In the genomic region with DNA sequence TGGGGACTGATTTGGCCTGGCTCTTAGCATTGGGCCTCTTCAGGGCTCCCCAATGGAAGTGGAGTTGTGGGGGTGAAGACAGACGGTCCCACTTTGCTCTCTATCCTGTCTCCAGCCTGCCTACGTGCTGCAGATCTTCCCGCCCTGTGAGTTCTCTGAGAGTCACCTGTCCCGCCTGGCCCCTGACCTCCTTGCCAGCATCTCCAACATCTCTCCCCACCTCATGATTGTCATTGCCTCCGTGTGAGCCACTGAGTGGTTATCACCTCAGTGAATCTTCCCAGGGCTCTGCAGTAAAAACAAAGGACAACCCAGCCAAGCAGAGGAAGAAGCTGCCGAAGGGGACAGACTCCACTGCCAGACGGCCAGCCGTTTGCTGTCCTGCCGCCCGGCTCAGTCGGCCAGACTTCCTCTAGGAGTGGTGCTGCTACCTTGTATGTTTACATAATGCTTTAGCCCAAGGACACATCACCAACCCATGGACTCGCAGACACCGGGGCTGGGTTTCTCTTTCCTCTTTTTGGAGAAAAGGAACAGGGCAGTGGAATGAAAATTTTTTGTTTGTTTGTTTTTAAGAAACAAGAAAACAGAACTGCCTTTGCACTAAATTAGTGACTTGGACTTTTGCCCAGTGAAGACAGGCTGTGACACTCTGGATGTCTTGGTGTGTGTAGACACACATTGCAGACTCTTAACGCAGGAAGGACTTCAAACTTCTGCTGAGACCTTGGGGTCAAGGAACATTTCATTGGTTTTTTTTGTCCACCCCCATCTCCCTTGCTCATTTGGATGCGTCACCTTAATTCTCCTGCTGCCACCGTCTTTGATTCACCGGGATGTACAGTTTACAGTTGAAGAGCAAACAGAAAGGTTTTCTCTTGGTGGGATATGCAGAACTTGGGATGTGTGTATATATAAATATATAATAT, we compare ENCODE assay signal across 9 cellular contexts. TPM values are rescaled to one million over a fixed set of nuclear protein-coding genes. Genes with fewer than 3 reads are reported as not detected.
DNase-seq lines count a peak whose midpoint lies in the region; ATAC-seq and TF ChIP-seq lines count a peak whose summit lies in the region.
"Had no signal": no experiment of that assay in that cellular context is flagged by ENCODE, and none has a peak within 500 bp of the region (broad histone marks: within the 10 kb centered on the region; RNA-seq: fewer than 3 reads in every experiment).

No MANE protein-coding gene starts in this region.

- ATAC-seq in left lung = peak; percentile 72
- ATAC-seq in GM18868 (IDR thresholded peaks at IDR 0.05; ENCODE audit: unreplicated experiment) = no peak
- no peak for ATAC-seq in GM18873 (IDR thresholded peaks at IDR 0.05; ENCODE audit: low FRiP score, unreplicated experiment)
- ATAC-seq in GM21528 (IDR thresholded peaks at IDR 0.05; ENCODE audit: low FRiP score, unreplicated experiment) = no peak

- TF ChIP-seq CTCF in brain (conservative IDR thresholded peaks at IDR 0.05) = no peak
- no peak for TF ChIP-seq CTCF in left lung (IDR thresholded peaks at IDR 0.05)
- TF ChIP-seq CTCF in transverse colon (IDR thresholded peaks at IDR 0.05) = no peak

- H3K4me3 ChIP-seq in left lung = no peak overlapping the region
- H3K4me3 ChIP-seq in transverse colon = no peak overlapping the region
- H3K4me3 ChIP-seq: BLaER1 treated with 17β-estradiol and CSF1 and Interleukin-3, amounts not matched to agents 10 nM and 100 nM had no signal

- no peak overlapping the region for H3K4me3 Mint-ChIP-seq in brain

- H3K27me3 ChIP-seq in left lung (no peaks in the 10 kb centered on the region), transverse colon (no peaks in the 10 kb centered on the region)
- H3K27me3 ChIP-seq: BLaER1 treated with 17β-estradiol and CSF1 and Interleukin-3, amounts not matched to agents 10 nM and 100 nM had no signal

- H3K4me1 Mint-ChIP-seq in brain = no peaks in the 10 kb centered on the region

- H3K9me3 ChIP-seq in left lung (no peaks in the 10 kb centered on the region), transverse colon (no peaks in the 10 kb centered on the region)
- H3K9me3 ChIP-seq: BLaER1 treated with 17β-estradiol and CSF1 and Interleukin-3, amounts not matched to agents 10 nM and 100 nM had no signal

- H3K36me3 ChIP-seq in left lung = peaks cover 0 to 100% of the 10 kb centered on the region in 2 donors
- peaks cover 0 to 47% (median 18%) of the 10 kb centered on the region in 4 donors for H3K36me3 ChIP-seq in transverse colon

- H3K27me3 Mint-ChIP-seq in brain = no peaks in the 10 kb centered on the region

- TF ChIP-seq EP300 in transverse colon (IDR thresholded peaks at IDR 0.05; ENCODE audit: low read depth) = no peak

- peak; percentile 22 to 25 for DNase-seq in activated T-cell treated with anti-CD3 and anti-CD28 coated beads, Interleukin-2, amount 50 U/mL, for 48 hours
- DNase-seq in activated T-cell treated with anti-CD3 and anti-CD28 coated beads for 4 hours = no peak
- DNase-seq in left lung = no peak
- peak; percentile 48 for DNase-seq in transverse colon

- no peak for TF ChIP-seq POLR2A in transverse colon (IDR thresholded peaks at IDR 0.05)

- peak overlapping the region; percentile 26 to 44 for H3K27ac ChIP-seq in left lung
- peak overlapping the region; percentile 3 to 48 (median 39) for H3K27ac ChIP-seq in transverse colon

- peaks cover 69% of the 10 kb centered on the region for H3K36me3 Mint-ChIP-seq in brain

- peaks cover 0 to 3% (median 0%) of the 10 kb centered on the region in 5 experiments for H3K9me3 Mint-ChIP-seq in brain

- H3K27ac Mint-ChIP-seq in brain = peak overlapping the region; percentile 5 to 88 (median 38)

- in situ Hi-C loops in transverse colon (cut with MboI; ENCODE audit: low pct_ligation_motif_present in 1 of 4, low pct_unique_long_range_greater_than_20kb in 1 of 4, low sequenced_read_pairs in 3 of 4) = no loop called here

- intact Hi-C loops in left lung (cut with DNase I) = no loop called here
- intact Hi-C loops in transverse colon (cut with DNase I; ENCODE audit: low total_unique reads) = loop anchor here (10.0 kb wide), 1 partner anchor 55 kb away; no protein-coding TSS in a partner anchor

- H3K4me1 ChIP-seq in left lung (peaks cover 0 to 20% of the 10 kb centered on the region in 2 donors), transverse colon (peaks cover 0 to 12% (median 8%) of the 10 kb centered on the region in 4 donors)

- WGBS in transverse colon (ENCODE audit: low coverage in 1 of 2), 2 donors = 50 to 57% methylated on average over 7 to 17 of the region's 17 CpGs

RNA-seq across cellular contexts. Expression of a gene that starts 36.5 kb away (rescaled TPM):
- polyA plus RNA-seq in brain (ENCODE audit: insufficient read depth, low read depth, low replicate concordance) = 32.7 TPM
- total RNA-seq in left lung = 10 to 100 TPM; 31.2 to 39.9 TPM
- 100 to 1,000 TPM in 1 of 4 donors, 10 to 100 TPM in 3; 33.3 to 113 (median 50.5) TPM for total RNA-seq in transverse colon

Comparison
In these comparisons a context has a peak if more than half of its experiments do, and no peak if none do; other contexts are left out.
1. DNase-seq: peak in activated T-cell treated with anti-CD3 and anti-CD28 coated beads, Interleukin-2, amount 50 U/mL, for 48 hours (2 of 2) and transverse colon (single experiment); none in activated T-cell treated with anti-CD3 and anti-CD28 coated beads for 4 hours (single experiment) and left lung (0 of 2).